32 cellular contexts compared by ENCODE assay signal in the genomic region with DNA sequence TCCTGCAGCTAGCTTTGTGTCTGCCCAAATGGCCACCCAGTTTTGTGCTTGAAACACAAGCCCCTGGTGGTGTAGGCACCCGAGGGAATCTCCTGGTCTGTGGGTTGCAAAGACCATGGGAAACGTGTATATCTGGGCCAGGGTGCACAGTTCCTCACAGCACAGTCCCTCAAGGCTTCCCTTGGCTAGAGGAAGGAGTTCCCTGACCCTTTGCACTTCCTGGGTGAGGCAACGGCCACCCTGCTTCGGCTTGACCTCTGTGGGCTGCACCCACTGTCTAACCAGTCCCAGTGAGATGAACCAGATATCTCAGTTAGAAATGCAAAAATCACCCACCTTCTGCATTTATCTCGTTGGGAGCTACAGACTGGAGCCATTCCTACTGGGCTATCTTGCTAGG.
DNase-seq lines count a peak whose midpoint lies in the region; ATAC-seq and TF ChIP-seq lines count a peak whose summit lies in the region.
"Had no signal": no experiment of that assay in that cellular context is flagged by ENCODE, and none has a peak within 500 bp of the region (broad histone marks: within the 10 kb centered on the region; RNA-seq: fewer than 3 reads in every experiment).

No MANE protein-coding gene starts in this region.

- H3K27ac ChIP-seq in OCI-LY3 (ENCODE audit: low read length) (peak overlapping the region; percentile 95), esophagus squamous epithelium (no peak overlapping the region)
- H3K27ac ChIP-seq: 22Rv1, gastroesophageal sphincter, lower lobe of right lung, prostate gland, WERI-Rb-1 had no signal

- peak overlapping the region; percentile 12 for H3K27ac Mint-ChIP-seq in osteocyte (ENCODE audit: unreplicated experiment)
- H3K27ac Mint-ChIP-seq: activated naive CD8-positive, alpha-beta T cell; CD14-positive monocyte; HFFc6; natural killer cell had no signal

- no peak for TF ChIP-seq CTCF in OCI-LY3 (IDR thresholded peaks at IDR 0.05; ENCODE audit: low read depth, low read length)
- no peak for TF ChIP-seq CTCF in osteocyte (IDR thresholded peaks at IDR 0.05)
- TF ChIP-seq CTCF in esophagus squamous epithelium (IDR thresholded peaks at IDR 0.05) = no peak

- H3K36me3 ChIP-seq in OCI-LY3 (replicated peaks; ENCODE audit: low read depth, low read length) (peaks cover 11% of the 10 kb centered on the region), esophagus squamous epithelium (no peaks in the 10 kb centered on the region)
- H3K36me3 ChIP-seq: gastroesophageal sphincter, lower lobe of right lung, prostate gland, WERI-Rb-1 had no signal

- no peaks in the 10 kb centered on the region for H3K27me3 ChIP-seq in OCI-LY3 (ENCODE audit: low read depth, low read length)
- H3K27me3 ChIP-seq in esophagus squamous epithelium = no peaks in the 10 kb centered on the region
- H3K27me3 ChIP-seq: gastroesophageal sphincter had no signal

- DNase-seq in SKM-1 (lab: John Stamatoyannopoulos, UW; ENCODE audit: unreplicated experiment) = peak; percentile 25
- no peak for DNase-seq in SKM-1 treated with dmso at 0.1 percent for 144 hours (lab: John Stamatoyannopoulos, UW; ENCODE audit: unreplicated experiment)
- no peak for DNase-seq in osteocyte (ENCODE audit: extremely low spot score, unreplicated experiment)
- DNase-seq in activated CD8-positive, alpha-beta memory T cell treated with anti-CD3 and anti-CD28 coated beads for 24 hours = no peak
- no peak for DNase-seq in esophagus squamous epithelium (lab: John Stamatoyannopoulos, UW)
- DNase-seq: activated T-cell treated with anti-CD3 and anti-CD28 coated beads for 4 hours; anterior cingulate cortex; Caco-2; GOT3; HFFc6; hypothalamus; lower lobe of right lung; midbrain; natural killer cell; NCI-H1092 treated with DMSO at 0.1 percent for 48 hours; NCI-H187 treated with DMSO at 0.1 percent for 48 hours; NCI-H524; nucleus accumbens; SIG-M5; stimulated activated CD4-positive, alpha-beta T cell treated with anti-CD3 and anti-CD28 coated beads, Interleukin-12 subunit alpha, Interleukin-12 subunit beta, amount 100 ng/mL, for 4 hours; T1000; trophoblast cell had no signal

- no peaks in the 10 kb centered on the region for H3K36me3 Mint-ChIP-seq in osteocyte (ENCODE audit: unreplicated experiment)
- H3K36me3 Mint-ChIP-seq: CD14-positive monocyte, natural killer cell had no signal

- intact Hi-C loops in esophagus squamous epithelium (cut with DNase I) = no loop called here

- peaks cover 11% of the 10 kb centered on the region for H3K9me3 Mint-ChIP-seq in osteocyte (ENCODE audit: unreplicated experiment)

- peak overlapping the region; percentile 56; the same call in 1 of the 2 replicates for H3K9ac ChIP-seq in OCI-LY3 (ENCODE audit: low read length)

- peaks cover 32% of the 10 kb centered on the region for H3K4me1 ChIP-seq in OCI-LY3 (ENCODE audit: low read length)
- H3K4me1 ChIP-seq in esophagus squamous epithelium = no peaks in the 10 kb centered on the region
- H3K4me1 ChIP-seq: Caco-2, gastroesophageal sphincter, lower lobe of right lung, prostate gland had no signal

- 33 to 42% methylated on average over 1 to 3 of the region's 5 CpGs for WGBS in esophagus squamous epithelium, 2 donors

- H3K27me3 Mint-ChIP-seq in osteocyte (ENCODE audit: unreplicated experiment) = peaks cover 9% of the 10 kb centered on the region
- H3K27me3 Mint-ChIP-seq: activated naive CD8-positive, alpha-beta T cell had no signal

- H3K79me2 ChIP-seq in OCI-LY3 (ENCODE audit: low read length) = no peaks in the 10 kb centered on the region

- H3K4me2 ChIP-seq in OCI-LY3 (ENCODE audit: low read length) = peak overlapping the region; percentile 29

- peak; percentile 13 for ATAC-seq in HG02759 (IDR thresholded peaks at IDR 0.05; ENCODE audit: unreplicated experiment)
- no peak for ATAC-seq in HG03097 (IDR thresholded peaks at IDR 0.05; ENCODE audit: low FRiP score, unreplicated experiment)
- ATAC-seq: gastroesophageal sphincter, lower lobe of right lung, natural killer cell, sciatic nerve had no signal

- H3K9me3 ChIP-seq in OCI-LY3 (ENCODE audit: insufficient read depth, low read length) (peaks cover 13% of the 10 kb centered on the region; the same call in 1 of the 2 replicates), esophagus squamous epithelium (peaks cover 0 to 8% (median 0%) of the 10 kb centered on the region in 3 donors)
- H3K9me3 ChIP-seq: Caco-2, gastroesophageal sphincter, lower lobe of right lung, prostate gland had no signal

- H3K4me1 Mint-ChIP-seq in osteocyte (ENCODE audit: unreplicated experiment) = peaks cover 9% of the 10 kb centered on the region
- H3K4me1 Mint-ChIP-seq: CD14-positive monocyte, natural killer cell had no signal

- H3K4me3 ChIP-seq in OCI-LY3 (ENCODE audit: low read length) (peak overlapping the region; percentile 22), esophagus squamous epithelium (no peak overlapping the region)
- H3K4me3 ChIP-seq: gastroesophageal sphincter, lower lobe of right lung, prostate gland had no signal

- H3K4me3 Mint-ChIP-seq in osteocyte (ENCODE audit: unreplicated experiment) = no peak overlapping the region
- H3K4me3 Mint-ChIP-seq: activated naive CD8-positive, alpha-beta T cell; CD14-positive monocyte; HFFc6; natural killer cell had no signal

- no peaks in the 10 kb centered on the region for H4K20me1 ChIP-seq in OCI-LY3 (ENCODE audit: insufficient read depth, low read length)

- no peak for TF ChIP-seq POLR2A in esophagus squamous epithelium (IDR thresholded peaks at IDR 0.05)

- H2AFZ ChIP-seq in OCI-LY3 (ENCODE audit: low read depth, low read length) = peak overlapping the region; percentile 24
